ENCODE assay signal across 26 cellular contexts in the genomic region with DNA sequence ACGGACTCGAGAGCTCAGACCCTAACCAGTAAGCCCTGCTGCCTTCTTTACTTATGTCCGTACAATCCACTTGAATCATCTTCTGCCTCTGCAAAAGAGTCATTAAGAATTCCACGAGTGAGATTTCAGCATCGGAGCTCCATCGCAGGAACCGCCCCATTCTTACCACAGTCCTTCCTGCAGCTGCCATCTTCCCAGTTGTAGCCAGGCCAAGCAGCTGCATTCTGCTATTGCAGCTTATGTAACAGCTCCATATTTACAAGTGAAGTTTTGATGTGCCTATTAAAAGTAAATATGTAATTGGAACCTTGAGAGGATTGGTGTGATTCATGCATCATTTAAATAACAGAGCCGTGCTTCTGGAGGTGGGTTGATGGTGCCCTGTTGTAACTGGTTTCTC.
"Had no signal": no experiment of that assay in that cellular context is flagged by ENCODE, and none has a peak within 500 bp of the region (broad histone marks: within the 10 kb centered on the region; RNA-seq: fewer than 3 reads in every experiment).

No MANE protein-coding gene starts in this region.

- H3K27ac ChIP-seq: dorsolateral prefrontal cortex, epithelial cell of prostate, gastrocnemius medialis, ovary, psoas muscle, sigmoid colon, skin epidermis, spleen, testis, tibial artery had no signal

- H3K27me3 Mint-ChIP-seq: stimulated activated memory B cell treated with anti-CD40 and anti-IgM and Interleukin-4, amounts not matched to agents 10 μg/mL and 1 μg/mL and 100 μg/mL, for 72 hours; type B pancreatic cell had no signal

- H3K36me3 Mint-ChIP-seq: natural killer cell; stimulated activated memory B cell treated with anti-CD40 and anti-IgM and Interleukin-4, amounts not matched to agents 10 μg/mL and 1 μg/mL and 100 μg/mL, for 72 hours had no signal

- H3K27ac Mint-ChIP-seq: natural killer cell; stimulated activated memory B cell treated with anti-CD40 and anti-IgM and Interleukin-4, amounts not matched to agents 10 μg/mL and 1 μg/mL and 100 μg/mL, for 72 hours; type B pancreatic cell had no signal

- H3K4me1 Mint-ChIP-seq: natural killer cell; stimulated activated memory B cell treated with anti-CD40 and anti-IgM and Interleukin-4, amounts not matched to agents 10 μg/mL and 1 μg/mL and 100 μg/mL, for 72 hours had no signal

- ATAC-seq: esophagus mucosa; gastrocnemius medialis; left lobe of liver; natural killer cell; psoas muscle; right cardiac atrium; stimulated activated memory B cell treated with anti-CD40 and anti-IgM and Interleukin-4, amounts not matched to agents 10 μg/mL and 1 μg/mL and 100 μg/mL, for 72 hours; stimulated activated naive CD8-positive, alpha-beta T cell treated with anti-CD3 and anti-CD28 coated beads, Interleukin-15, Interleukin-2, amounts not matched to agents 100 U/mL and 50 U/mL, for 24 hours had no signal

- H3K4me3 Mint-ChIP-seq: natural killer cell; stimulated activated memory B cell treated with anti-CD40 and anti-IgM and Interleukin-4, amounts not matched to agents 10 μg/mL and 1 μg/mL and 100 μg/mL, for 72 hours; type B pancreatic cell had no signal

- H3K36me3 ChIP-seq: gastrocnemius medialis, ovary had no signal

- H3K4me3 ChIP-seq: dorsolateral prefrontal cortex, gastrocnemius medialis, ovary, psoas muscle, sigmoid colon, skin epidermis, spleen, testis, tibial artery had no signal

- H3K9me3 Mint-ChIP-seq: stimulated activated memory B cell treated with anti-CD40 and anti-IgM and Interleukin-4, amounts not matched to agents 10 μg/mL and 1 μg/mL and 100 μg/mL, for 72 hours; type B pancreatic cell had no signal

- H3K27me3 ChIP-seq: dorsolateral prefrontal cortex, gastrocnemius medialis, ovary, sigmoid colon, spleen, testis, tibial artery had no signal

- H3K4me1 ChIP-seq: gastrocnemius medialis, psoas muscle, sigmoid colon, spleen, testis had no signal

- H3K9me3 ChIP-seq: gastrocnemius medialis, ovary, psoas muscle, sigmoid colon, spleen, testis, tibial artery had no signal

- DNase-seq: dorsolateral prefrontal cortex; effector CD4-positive, alpha-beta T cell; foreskin fibroblast; gastrocnemius medialis; head of caudate nucleus; kidney; mesendoderm; midbrain; natural killer cell; occipital lobe; ovary; psoas muscle; right cardiac atrium; sigmoid colon; spleen; stimulated activated CD4-positive, alpha-beta T cell treated with anti-CD3 and anti-CD28 coated beads, Interleukin-4, amount 100 ng/mL, for 4 hours; stimulated activated naive CD8-positive, alpha-beta T cell treated with anti-CD3 and anti-CD28 coated beads, Interleukin-15, Interleukin-2, amounts not matched to agents 100 U/mL and 50 U/mL, for 24 hours; substantia nigra; testis; tibial artery had no signal
